Comparison of ENCODE assay signal across 8 cellular contexts in the genomic region with DNA sequence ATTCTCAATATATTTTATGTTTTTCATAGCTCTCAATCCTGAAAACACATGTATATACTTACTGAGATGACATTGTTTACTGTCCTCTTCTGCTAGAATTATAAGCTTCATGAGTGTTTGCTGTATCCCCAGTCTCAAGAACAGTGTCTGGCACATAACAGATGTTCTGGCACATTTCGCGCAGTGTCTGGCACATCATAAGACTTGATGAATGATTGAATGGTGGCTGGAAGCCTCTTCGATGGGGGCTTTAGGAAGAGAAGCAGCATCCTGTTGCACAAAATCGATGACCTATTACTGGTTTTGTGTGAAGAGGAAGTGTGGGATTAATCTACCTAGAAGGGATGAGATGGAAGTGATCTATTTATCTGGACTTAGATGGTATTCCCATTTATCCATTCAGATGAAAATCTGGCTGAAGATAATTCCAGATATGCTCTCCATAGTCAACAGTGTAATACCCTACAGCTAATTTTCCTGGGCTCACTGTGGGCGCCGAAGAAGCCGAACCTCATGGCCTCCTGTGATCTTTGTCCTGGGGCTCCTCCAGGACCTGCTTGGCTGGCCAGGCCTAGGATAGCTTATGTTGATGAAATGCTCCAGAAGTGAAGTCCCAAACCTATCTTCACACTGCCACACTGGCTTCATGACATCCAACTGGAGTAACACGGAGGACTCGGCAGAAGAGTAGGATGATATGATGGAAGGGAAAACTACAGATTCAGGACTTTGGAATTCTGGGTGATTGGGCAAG. TPM values are rescaled to one million over a fixed set of nuclear protein-coding genes. Genes with fewer than 3 reads are reported as not detected.
DNase-seq lines count a peak whose midpoint lies in the region; ATAC-seq and TF ChIP-seq lines count a peak whose summit lies in the region.

No MANE protein-coding gene starts in this region.

- TF ChIP-seq POLR2A in ovary (IDR thresholded peaks at IDR 0.05): no peak

- TF ChIP-seq EP300 in ovary (IDR thresholded peaks at IDR 0.05): peak; percentile 6

- H3K4me1 Mint-ChIP-seq in central memory CD8-positive, alpha-beta T cell: peaks cover 38% of the 10 kb centered on the region

- 66 to 85% (median 81%) methylated on average over 9 of the region's 9 CpGs for WGBS in ovary, 3 donors

- DNase-seq in GM10266 (ENCODE audit: extremely low spot score) (no peak), NCI-H2029 treated with DMSO at 0.1 percent for 48 hours (lab: John Stamatoyannopoulos, UW) (peak; percentile 95), ovary (no peak), DMS79 treated with DMSO at 0.1 percent for 48 hours (lab: John Stamatoyannopoulos, UW) (no peak), foreskin fibroblast (no peak)
- no peak for DNase-seq in central memory CD8-positive, alpha-beta T cell (ENCODE audit: low spot score in 2 of 2)

- peak; percentile 2 for TF ChIP-seq CTCF in GM10266 (IDR thresholded peaks at IDR 0.05; ENCODE audit: control insufficient read depth, insufficient read depth, low read depth, missing control alignments)
- TF ChIP-seq CTCF in ovary (IDR thresholded peaks at IDR 0.05): no peak
- no peak for TF ChIP-seq CTCF in foreskin fibroblast (IDR thresholded peaks at IDR 0.05; ENCODE audit: low read depth, low read length)

- no peak overlapping the region for H3K27ac ChIP-seq in ovary

- H3K36me3 Mint-ChIP-seq in central memory CD8-positive, alpha-beta T cell (ENCODE audit: insufficient read depth): peaks cover 1% of the 10 kb centered on the region

- H3K9me3 Mint-ChIP-seq in central memory CD8-positive, alpha-beta T cell: no peaks in the 10 kb centered on the region

- no peak for ATAC-seq in central memory CD8-positive, alpha-beta T cell (replicated peaks; ENCODE audit: extremely low read depth, poor library complexity, severe bottlenecking)
- ATAC-seq in GM21717 (IDR thresholded peaks at IDR 0.05; ENCODE audit: unreplicated experiment): no peak
- ATAC-seq in HG03460 (IDR thresholded peaks at IDR 0.05; ENCODE audit: unreplicated experiment): no peak

- no peaks in the 10 kb centered on the region for H3K27me3 ChIP-seq in ovary

- H3K27ac Mint-ChIP-seq in central memory CD8-positive, alpha-beta T cell (ENCODE audit: low read depth): peak overlapping the region; percentile 92

- H3K4me1 ChIP-seq in ovary (ENCODE audit: insufficient read depth): peaks cover 5% of the 10 kb centered on the region

- peak overlapping the region; percentile 77 for H3K4me3 Mint-ChIP-seq in central memory CD8-positive, alpha-beta T cell

- H3K9me3 ChIP-seq in ovary: no peaks in the 10 kb centered on the region

- intact Hi-C loops in ovary (cut with DNase I): loop anchor here in 3 of 4 donors (1.0 to 10.0 kb wide), 4 partner anchors 78 to 360 kb away; a partner anchor contains a TSS

- H3K36me3 ChIP-seq in ovary: no peaks in the 10 kb centered on the region

- peaks cover 15% of the 10 kb centered on the region for H3K27me3 Mint-ChIP-seq in central memory CD8-positive, alpha-beta T cell

- H3K4me3 ChIP-seq in ovary: no peak overlapping the region
- no peak overlapping the region for H3K4me3 ChIP-seq in foreskin fibroblast (ENCODE audit: low read depth in 1 of 2, low read length in 2 of 2)

RNA-seq across cellular contexts. Expression of a gene that starts 26.5 kb away (rescaled TPM):
- total RNA-seq in ovary: 10 to 100 TPM; 12.6 to 42.1 (median 21.9) TPM
- polyA plus RNA-seq in ovary: 100 to 1,000 TPM in 1 of 2 donors, 10 to 100 TPM in 1; 50.8 to 146 TPM
